21 cellular contexts compared by ENCODE assay signal in the genomic region with DNA sequence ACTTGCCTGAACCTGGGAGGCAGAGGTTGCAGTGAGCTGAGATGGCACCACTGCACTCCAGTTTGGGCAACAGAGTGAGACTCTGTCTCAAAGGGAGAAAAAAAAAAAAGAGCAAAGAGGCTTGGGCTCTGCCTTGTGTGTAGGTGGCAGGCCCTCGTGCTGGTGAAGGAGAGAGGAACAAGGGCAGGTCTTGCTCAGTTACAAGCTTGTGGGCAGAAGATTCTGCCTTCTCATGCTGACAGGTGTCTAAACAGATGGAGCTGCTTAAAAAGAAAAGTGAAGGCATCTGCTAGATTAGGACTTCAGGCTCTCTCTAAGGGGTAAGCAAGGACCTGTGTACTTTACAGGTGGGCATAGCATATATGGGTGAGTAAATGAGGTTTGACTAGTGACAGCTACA.
DNase-seq lines count a peak whose midpoint lies in the region; ATAC-seq and TF ChIP-seq lines count a peak whose summit lies in the region.
"Had no signal": no experiment of that assay in that cellular context is flagged by ENCODE, and none has a peak within 500 bp of the region (broad histone marks: within the 10 kb centered on the region; RNA-seq: fewer than 3 reads in every experiment).

No MANE protein-coding gene starts in this region.

- WGBS in heart right ventricle, 2 donors = 65 to 68% methylated on average over 1 of the region's 1 CpG

- no peak for TF ChIP-seq CTCF in heart right ventricle (IDR thresholded peaks at IDR 0.05)
- no peak for TF ChIP-seq CTCF in lower lobe of right lung (IDR thresholded peaks at IDR 0.05)
- TF ChIP-seq CTCF in upper lobe of right lung (IDR thresholded peaks at IDR 0.05) = no peak

- H3K4me3 ChIP-seq in heart right ventricle (no peak overlapping the region), SK-N-MC (peak overlapping the region; percentile 72), lower lobe of right lung (peak overlapping the region; percentile 0), upper lobe of right lung (no peak overlapping the region)
- H3K4me3 ChIP-seq: gastroesophageal sphincter, PC-9, SJCRH30 had no signal

- intact Hi-C loops in cardiac septum (cut with DNase I) (no loop called here), heart right ventricle (cut with DNase I) (loop anchor here in 1 of 10 donors (10.0 kb wide), 1 partner anchor 354 kb away; a partner anchor contains a TSS), lower lobe of right lung (cut with DNase I) (no loop called here), upper lobe of right lung (cut with DNase I) (loop anchor here (10.0 kb wide), 1 partner anchor 64 kb away; no protein-coding TSS in a partner anchor)

- DNase-seq in cardiac septum (ENCODE audit: low spot score) = peak; percentile 14
- no peak for DNase-seq in heart right ventricle
- no peak for DNase-seq in SK-N-MC (ENCODE audit: low read depth, low spot score)
- no peak for DNase-seq in lower lobe of right lung
- no peak for DNase-seq in upper lobe of right lung
- no peak for DNase-seq in COLO668 (lab: John Stamatoyannopoulos, UW; ENCODE audit: unreplicated experiment)
- no peak for DNase-seq in SIG-M5 (lab: John Stamatoyannopoulos, UW)
- DNase-seq: activated B cell treated with CpG ODN at 0.5 μM for 24 hours; activated CD8-positive, alpha-beta T cell treated with anti-CD3 and anti-CD28 coated beads for 36 hours; activated naive CD8-positive, alpha-beta T cell treated with anti-CD3 and anti-CD28 coated beads, Interleukin-2, amount 50 U/mL, for 24 hours; activated T-cell treated with anti-CD3 and anti-CD28 coated beads, Interleukin-2, amount 50 U/mL, for 4 hours; COR-L47; dorsolateral prefrontal cortex; left colon; NCI-H748 treated with DMSO at 0.1 percent for 48 hours; nucleus accumbens; PC-9; retina; SJCRH30 had no signal

- H3K9ac ChIP-seq in SK-N-MC (ENCODE audit: insufficient read length) = no peak overlapping the region

- peak overlapping the region in 3 of 10 donors; percentile 35 to 71 (median 66) for H3K27ac ChIP-seq in heart right ventricle
- peak overlapping the region; percentile 92; the same call in 1 of the 2 replicates for H3K27ac ChIP-seq in SK-N-MC
- H3K27ac ChIP-seq in lower lobe of right lung = peak overlapping the region; percentile 49
- peak overlapping the region; percentile 44 for H3K27ac ChIP-seq in upper lobe of right lung
- H3K27ac ChIP-seq: PC-9, SJCRH30 had no signal

- H3K36me3 ChIP-seq in heart right ventricle = no peaks in the 10 kb centered on the region
- H3K36me3 ChIP-seq in SK-N-MC (ENCODE audit: insufficient read depth, low read length) = no peaks in the 10 kb centered on the region
- no peaks in the 10 kb centered on the region for H3K36me3 ChIP-seq in lower lobe of right lung
- H3K36me3 ChIP-seq in upper lobe of right lung = no peaks in the 10 kb centered on the region
- H3K36me3 ChIP-seq: gastroesophageal sphincter, SJCRH30 had no signal

- H3K9me3 ChIP-seq in heart right ventricle = no peaks in the 10 kb centered on the region
- no peaks in the 10 kb centered on the region for H3K9me3 ChIP-seq in SK-N-MC (ENCODE audit: low read depth, low read length)
- no peaks in the 10 kb centered on the region for H3K9me3 ChIP-seq in lower lobe of right lung
- H3K9me3 ChIP-seq in upper lobe of right lung = no peaks in the 10 kb centered on the region
- H3K9me3 ChIP-seq: gastroesophageal sphincter, SJCRH30 had no signal

- H3K27me3 ChIP-seq in heart right ventricle (no peaks in the 10 kb centered on the region), lower lobe of right lung (ENCODE audit: low read depth) (no peaks in the 10 kb centered on the region), upper lobe of right lung (no peaks in the 10 kb centered on the region)
- H3K27me3 ChIP-seq: dorsolateral prefrontal cortex, gastroesophageal sphincter, SJCRH30 had no signal

- ATAC-seq in heart right ventricle (no peak), lower lobe of right lung (no peak), upper lobe of right lung (peak; percentile 45), HG02798 (IDR thresholded peaks at IDR 0.05; ENCODE audit: poor library complexity, unreplicated experiment) (no peak)
- ATAC-seq: activated CD8-positive, alpha-beta T cell treated with anti-CD3 and anti-CD28 coated beads for 36 hours; activated naive CD8-positive, alpha-beta T cell treated with anti-CD3 and anti-CD28 coated beads, Interleukin-2, amount 50 U/mL, for 24 hours; activated T-cell treated with anti-CD3 and anti-CD28 coated beads, Interleukin-2, amount 50 U/mL, for 4 hours; gastroesophageal sphincter; left colon had no signal

- peaks cover 0 to 38% (median 21%) of the 10 kb centered on the region in 9 donors for H3K4me1 ChIP-seq in heart right ventricle
- H3K4me1 ChIP-seq in lower lobe of right lung = peaks cover 43% of the 10 kb centered on the region
- H3K4me1 ChIP-seq in upper lobe of right lung = peaks cover 31% of the 10 kb centered on the region

Comparison
In these comparisons a context has a peak if more than half of its experiments do, and no peak if none do; other contexts are left out.
1. H3K4me3 ChIP-seq: peak in SK-N-MC (single experiment) and lower lobe of right lung (single experiment); none in heart right ventricle (0 of 10) and upper lobe of right lung (single experiment).